ENCODE assay signal across 33 cellular contexts in the genomic region with DNA sequence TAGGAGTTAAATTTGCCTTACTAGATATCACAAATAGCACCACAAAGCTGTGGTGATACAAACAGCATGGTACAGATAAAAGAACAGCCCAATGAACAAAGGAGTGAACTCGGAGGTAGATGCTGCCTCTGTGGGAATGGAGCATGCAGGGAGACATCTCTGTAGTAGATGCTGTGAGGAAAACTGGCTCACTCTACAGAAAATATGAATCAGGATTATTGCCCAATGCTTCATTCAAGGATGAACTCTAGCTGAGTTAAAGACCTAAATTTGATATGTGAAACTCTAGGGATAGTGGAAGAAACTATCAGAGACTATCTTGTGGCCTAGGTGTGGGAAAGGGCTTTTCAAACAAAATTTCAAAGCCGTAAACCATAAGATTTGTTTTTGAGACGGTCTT. TPM values are rescaled to one million over a fixed set of nuclear protein-coding genes. Genes with fewer than 3 reads are reported as not detected.
"Had no signal": no experiment of that assay in that cellular context is flagged by ENCODE, and none has a peak within 500 bp of the region (broad histone marks: within the 10 kb centered on the region; RNA-seq: fewer than 3 reads in every experiment).

No MANE protein-coding gene starts in this region.

- H3K4me1 ChIP-seq: neural progenitor cell, parathyroid adenoma, upper lobe of right lung, uterus had no signal

- H3K4me3 Mint-ChIP-seq: effector memory CD8-positive, alpha-beta T cell; naive thymus-derived CD4-positive, alpha-beta T cell; nephron; neural progenitor cell; stimulated activated naive CD8-positive, alpha-beta T cell treated with anti-CD3 and anti-CD28 coated beads, Interleukin-15, amount 100 ng/mL, for 72 hours had no signal

- H3K4me2 ChIP-seq: neural progenitor cell, smooth muscle cell had no signal

- H3K36me3 ChIP-seq: esophagus squamous epithelium, heart right ventricle, left lung, neural progenitor cell, right lobe of liver, suprapubic skin, transverse colon, upper lobe of right lung, uterus had no signal

- H3K9me3 ChIP-seq: right lobe of liver, upper lobe of right lung had no signal

- H3K27ac Mint-ChIP-seq: effector memory CD8-positive, alpha-beta T cell; naive thymus-derived CD4-positive, alpha-beta T cell; nephron; neural progenitor cell; progenitor cell of endocrine pancreas; stimulated activated naive CD8-positive, alpha-beta T cell treated with anti-CD3 and anti-CD28 coated beads, Interleukin-15, amount 100 ng/mL, for 72 hours had no signal

- H3K4me1 Mint-ChIP-seq: nephron had no signal

- H3K9ac ChIP-seq: neural progenitor cell, parathyroid adenoma had no signal

- H3K79me2 ChIP-seq: parathyroid adenoma had no signal

- ATAC-seq: effector memory CD8-positive, alpha-beta T cell; heart right ventricle; left lung; naive thymus-derived CD4-positive, alpha-beta T cell; right lobe of liver; stimulated activated naive CD8-positive, alpha-beta T cell treated with anti-CD3 and anti-CD28 coated beads, Interleukin-15, amount 100 ng/mL, for 72 hours; upper lobe of right lung had no signal

- H3K36me3 Mint-ChIP-seq: naive thymus-derived CD4-positive, alpha-beta T cell; neural progenitor cell had no signal

- DNase-seq: cortex of kidney; effector memory CD8-positive, alpha-beta T cell; erythroblast; esophagus squamous epithelium; foreskin melanocyte; glutamatergic neuron; heart right ventricle; kidney; left lung; mesendoderm; midbrain; naive thymus-derived CD4-positive, alpha-beta T cell; right lobe of liver; stimulated activated CD4-positive, alpha-beta T cell treated with anti-CD3 and anti-CD28 coated beads, Interleukin-12 subunit alpha, Interleukin-12 subunit beta, amount 100 ng/mL, for 4 hours; stimulated activated CD4-positive, alpha-beta T cell treated with anti-CD3 and anti-CD28 coated beads, Interleukin-1b, Interleukin-23, amount 100 ng/mL, for 48 hours; stimulated activated CD4-positive, alpha-beta T cell treated with anti-CD3 and anti-CD28 coated beads, Interleukin-4, amount 100 ng/mL, for 1 hour; stimulated activated CD8-positive, alpha-beta memory T cell treated with anti-CD3 and anti-CD28 coated beads, Interleukin-4, amount 100 ng/mL, for 48 hours; stimulated activated naive CD4-positive, alpha-beta T cell; stimulated activated naive CD8-positive, alpha-beta T cell treated with anti-CD3 and anti-CD28 coated beads, Interleukin-15, amount 100 ng/mL, for 72 hours; transverse colon; upper lobe of right lung; uterus had no signal

- H3K9me3 Mint-ChIP-seq: effector memory CD8-positive, alpha-beta T cell had no signal

- H3K27ac ChIP-seq: esophagus squamous epithelium, heart right ventricle, left lung, neural progenitor cell, parathyroid adenoma, right lobe of liver, suprapubic skin, transverse colon, upper lobe of right lung, uterus had no signal

- H3K27me3 ChIP-seq: esophagus squamous epithelium, heart right ventricle, left lung, right lobe of liver, suprapubic skin, transverse colon, upper lobe of right lung, uterus had no signal

- H3K27me3 Mint-ChIP-seq: effector memory CD8-positive, alpha-beta T cell; stimulated activated naive CD8-positive, alpha-beta T cell treated with anti-CD3 and anti-CD28 coated beads, Interleukin-15, amount 100 ng/mL, for 72 hours had no signal

- H3K4me3 ChIP-seq: esophagus squamous epithelium, heart right ventricle, left lung, neural progenitor cell, right lobe of liver, smooth muscle cell, suprapubic skin, transverse colon, upper lobe of right lung, uterus had no signal

- H2AFZ ChIP-seq: neural progenitor cell, parathyroid adenoma had no signal

RNA-seq across cellular contexts. Expression of a gene that starts 17.3 kb away (rescaled TPM):
- total RNA-seq: dermis microvascular lymphatic vessel endothelial cell; heart right ventricle; kidney; lung microvascular endothelial cell; mucosa of gallbladder; naive thymus-derived CD4-positive, alpha-beta T cell; osteoblast; progenitor cell of endocrine pancreas; right lobe of liver; suprapubic skin; upper lobe of right lung had no signal

RNA-seq across cellular contexts. Expression of a gene that starts 51.1 kb away (rescaled TPM):
- total RNA-seq: dermis microvascular lymphatic vessel endothelial cell, left lung, lower leg skin, lung microvascular endothelial cell, osteoblast, progenitor cell of endocrine pancreas, smooth muscle cell, upper lobe of right lung had no signal
